In genomic region chr12:48189331-48190125, GRCh38 we compare ENCODE assay signal across 1 cellular context.
A peak's percentile ranks its signal among the peaks of the same experiment; 100 is the strongest.
TF ChIP-seq lines count a peak whose summit lies in the region.

No MANE protein-coding gene starts in this region.

TF ChIP-seq in HEK293, 187 proteins besides CTCF, POLR2A, EP300 and RAD21 (continued from another document and continues in another):
- TF ChIP-seq ZNF26 (tag by site-specific recombination; IDR thresholded peaks at IDR 0.05): no peak
- no peak for TF ChIP-seq ZNF121 (tag by site-specific recombination; IDR thresholded peaks at IDR 0.05)
- TF ChIP-seq PRDM2 (tag by site-specific recombination; IDR thresholded peaks at IDR 0.05; ENCODE audit: borderline replicate concordance): no peak
- TF ChIP-seq GFI1B (tag by site-specific recombination; IDR thresholded peaks at IDR 0.05): no peak
- no peak for TF ChIP-seq ZNF785 (tag by site-specific recombination; IDR thresholded peaks at IDR 0.05)
- TF ChIP-seq ZNF626 (tag by site-specific recombination; IDR thresholded peaks at IDR 0.05): no peak
- TF ChIP-seq ZNF529 (tag by site-specific recombination; IDR thresholded peaks at IDR 0.05; ENCODE audit: insufficient replicate concordance): no peak
- no peak for TF ChIP-seq TCF7L2 (IDR thresholded peaks at IDR 0.05; ENCODE audit: borderline replicate concordance, low read depth, low read length)
- no peak for TF ChIP-seq MZF1 (tag by site-specific recombination; IDR thresholded peaks at IDR 0.05; ENCODE audit: borderline replicate concordance)
- TF ChIP-seq PRDM10 (tag by site-specific recombination; IDR thresholded peaks at IDR 0.05): peak; percentile 99
- TF ChIP-seq ZNF654 (tag by site-specific recombination; IDR thresholded peaks at IDR 0.05; ENCODE audit: low read depth): peak; percentile 71
- no peak for TF ChIP-seq ZNF18 (tag by site-specific recombination; IDR thresholded peaks at IDR 0.05)
- TF ChIP-seq ZBTB8A (tag by site-specific recombination; IDR thresholded peaks at IDR 0.05): no peak
- no peak for TF ChIP-seq MYNN (tag by site-specific recombination; IDR thresholded peaks at IDR 0.05; ENCODE audit: borderline replicate concordance)
- no peak for TF ChIP-seq HOXD13 (CRISPR knock-in tag; IDR thresholded peaks at IDR 0.05; ENCODE audit: borderline replicate concordance)
- no peak for TF ChIP-seq ZNF791 (tag by site-specific recombination; IDR thresholded peaks at IDR 0.05)
- no peak for TF ChIP-seq ZNF324 (tag by site-specific recombination; IDR thresholded peaks at IDR 0.05)
- TF ChIP-seq ZNF391 (tag by site-specific recombination; IDR thresholded peaks at IDR 0.05; ENCODE audit: borderline replicate concordance, low read depth): no peak
- TF ChIP-seq ZNF416 (tag by site-specific recombination; IDR thresholded peaks at IDR 0.05): no peak
- no peak for TF ChIP-seq AEBP2 (tag by site-specific recombination; IDR thresholded peaks at IDR 0.05; ENCODE audit: borderline replicate concordance)
- 0 out of 2 replicates have a peak, but pooled peaks have one; percentile 23 for TF ChIP-seq ZNF2 (tag by site-specific recombination; IDR thresholded peaks at IDR 0.05)
- TF ChIP-seq TSHZ1 (tag by site-specific recombination; IDR thresholded peaks at IDR 0.05; ENCODE audit: borderline replicate concordance): no peak
- no peak for TF ChIP-seq ZBTB21 (tag by site-specific recombination; IDR thresholded peaks at IDR 0.05)
- TF ChIP-seq ZNF274 (IDR thresholded peaks at IDR 0.05; ENCODE audit: low read length): no peak
- TF ChIP-seq ZNF274 (tag by site-specific recombination; IDR thresholded peaks at IDR 0.05; ENCODE audit: borderline replicate concordance): no peak
- TF ChIP-seq BCL6B (tag by site-specific recombination; IDR thresholded peaks at IDR 0.05): no peak
- TF ChIP-seq ZFP41 (tag by site-specific recombination; IDR thresholded peaks at IDR 0.05; ENCODE audit: borderline replicate concordance): no peak
- TF ChIP-seq ZNF549 (tag by site-specific recombination; IDR thresholded peaks at IDR 0.05): no peak
- peak; percentile 59; the same call in 1 of the 2 replicates for TF ChIP-seq ZNF660 (tag by site-specific recombination; IDR thresholded peaks at IDR 0.05)
- TF ChIP-seq GLIS1 (tag by site-specific recombination; IDR thresholded peaks at IDR 0.05): no peak
- no peak for TF ChIP-seq ZNF404 (tag by site-specific recombination; IDR thresholded peaks at IDR 0.05)
- no peak for TF ChIP-seq HIC1 (tag by site-specific recombination; IDR thresholded peaks at IDR 0.05)
- TF ChIP-seq ZNF174 (tag by site-specific recombination; IDR thresholded peaks at IDR 0.05): no peak
- TF ChIP-seq ZBTB48 (tag by site-specific recombination; IDR thresholded peaks at IDR 0.05): 0 out of 2 replicates have a peak, but pooled peaks have one; percentile 7
- no peak for TF ChIP-seq ZSCAN23 (tag by site-specific recombination; IDR thresholded peaks at IDR 0.05)
- no peak for TF ChIP-seq ZNF488 (tag by site-specific recombination; IDR thresholded peaks at IDR 0.05)
